In the genomic region with DNA sequence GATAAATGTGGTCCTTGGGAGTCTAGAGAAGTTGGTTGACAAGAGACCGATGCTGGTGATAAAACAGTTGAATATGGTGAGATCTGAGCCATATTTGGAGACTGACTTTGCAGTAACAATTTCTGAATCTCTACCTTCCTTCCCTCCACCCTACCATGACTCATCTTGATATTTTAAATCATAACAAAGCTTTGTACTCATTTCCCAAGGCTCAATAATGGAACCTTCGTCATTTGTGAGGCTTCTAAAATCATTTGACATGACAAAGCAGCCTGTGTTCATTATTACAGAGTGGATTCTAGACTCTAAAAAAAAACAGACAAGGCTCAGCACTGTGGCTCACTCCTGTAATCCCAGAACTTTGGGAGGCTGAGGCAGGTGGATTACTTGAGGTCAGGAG, we compare ENCODE assay signal across 16 cellular contexts. TPM values are rescaled to one million over a fixed set of nuclear protein-coding genes. Genes with fewer than 3 reads are reported as not detected.
A peak's percentile ranks its signal among the peaks of the same experiment; 100 is the strongest.
DNase-seq lines count a peak whose midpoint lies in the region; ATAC-seq and TF ChIP-seq lines count a peak whose summit lies in the region.
"Had no signal": no experiment of that assay in that cellular context is flagged by ENCODE, and none has a peak within 500 bp of the region (broad histone marks: within the 10 kb centered on the region; RNA-seq: fewer than 3 reads in every experiment).

No MANE protein-coding gene starts in this region.

- intact Hi-C loops in activated CD4-positive, alpha-beta T cell treated with anti-CD3 and anti-CD28 coated beads for 36 hours (cut with DNase I, micrococcal nuclease): no loop called here

- H3K4me3 Mint-ChIP-seq in activated CD4-positive, alpha-beta T cell treated with anti-CD3 and anti-CD28 coated beads for 36 hours: no peak overlapping the region
- no peak overlapping the region for H3K4me3 Mint-ChIP-seq in activated T-helper 17 cell treated with anti-CD3 and anti-CD28 coated beads, Interleukin-2, amount 50 U/mL, for 72 hours
- H3K4me3 Mint-ChIP-seq in endothelial cell (ENCODE audit: unreplicated experiment) (no peak overlapping the region), WTC11 (no peak overlapping the region)
- H3K4me3 Mint-ChIP-seq: CD4-positive, alpha-beta memory T cell had no signal

- H3K27me3 Mint-ChIP-seq in activated CD4-positive, alpha-beta T cell treated with anti-CD3 and anti-CD28 coated beads for 36 hours: no peaks in the 10 kb centered on the region
- no peaks in the 10 kb centered on the region for H3K27me3 Mint-ChIP-seq in activated T-helper 17 cell treated with anti-CD3 and anti-CD28 coated beads, Interleukin-2, amount 50 U/mL, for 72 hours
- H3K27me3 Mint-ChIP-seq in endothelial cell (ENCODE audit: unreplicated experiment): peaks cover 4% of the 10 kb centered on the region
- H3K27me3 Mint-ChIP-seq in WTC11 (ENCODE audit: low read depth): peaks cover 2% of the 10 kb centered on the region

- no peaks in the 10 kb centered on the region for H3K36me3 Mint-ChIP-seq in activated CD4-positive, alpha-beta T cell treated with anti-CD3 and anti-CD28 coated beads for 36 hours (ENCODE audit: low read depth)
- H3K36me3 Mint-ChIP-seq in activated T-helper 17 cell treated with anti-CD3 and anti-CD28 coated beads, Interleukin-2, amount 50 U/mL, for 72 hours (ENCODE audit: low read depth): no peaks in the 10 kb centered on the region
- H3K36me3 Mint-ChIP-seq in endothelial cell (ENCODE audit: low read depth, unreplicated experiment) (no peaks in the 10 kb centered on the region), WTC11 (no peaks in the 10 kb centered on the region)
- H3K36me3 Mint-ChIP-seq: CD4-positive, alpha-beta memory T cell had no signal

- TF ChIP-seq CTCF in endothelial cell (IDR thresholded peaks at IDR 0.05; ENCODE audit: unreplicated experiment) (no peak), WTC11 (IDR thresholded peaks at IDR 0.05) (no peak)

- DNase-seq in activated CD4-positive, alpha-beta T cell treated with anti-CD3 and anti-CD28 coated beads for 36 hours: no peak
- DNase-seq in activated CD4-positive, alpha-beta T cell treated with anti-CD3 and anti-CD28 coated beads for 1 hour: no peak
- DNase-seq in foreskin melanocyte: peak; percentile 87
- no peak for DNase-seq in endothelial cell (ENCODE audit: low spot score)
- no peak for DNase-seq in WTC11 (ENCODE audit: low spot score)
- DNase-seq in NCI-H1417 treated with DMSO at 0.1 percent for 48 hours (lab: John Stamatoyannopoulos, UW): no peak
- DNase-seq in AML-193 (lab: John Stamatoyannopoulos, UW): no peak
- DNase-seq: CD4-positive, alpha-beta memory T cell; DMS79; GF-D8; NCI-H1436; NCI-H2029; NCI-H2171 treated with DMSO at 0.1 percent for 48 hours; NCI-H524 had no signal

- peak; percentile 39 for ATAC-seq in activated CD4-positive, alpha-beta T cell treated with anti-CD3 and anti-CD28 coated beads for 36 hours
- ATAC-seq in activated T-helper 17 cell treated with anti-CD3 and anti-CD28 coated beads, Interleukin-2, amount 50 U/mL, for 72 hours (replicated peaks): peak; percentile 79
- ATAC-seq in WTC11: no peak

- no peak overlapping the region for H3K27ac Mint-ChIP-seq in activated CD4-positive, alpha-beta T cell treated with anti-CD3 and anti-CD28 coated beads for 36 hours
- H3K27ac Mint-ChIP-seq in activated T-helper 17 cell treated with anti-CD3 and anti-CD28 coated beads, Interleukin-2, amount 50 U/mL, for 72 hours: peak overlapping the region; percentile 48
- H3K27ac Mint-ChIP-seq in endothelial cell (ENCODE audit: unreplicated experiment) (no peak overlapping the region), WTC11 (no peak overlapping the region)
- H3K27ac Mint-ChIP-seq: CD4-positive, alpha-beta memory T cell had no signal

- no peaks in the 10 kb centered on the region for H3K9me3 Mint-ChIP-seq in activated CD4-positive, alpha-beta T cell treated with anti-CD3 and anti-CD28 coated beads for 36 hours (ENCODE audit: low read depth)
- H3K9me3 Mint-ChIP-seq in activated T-helper 17 cell treated with anti-CD3 and anti-CD28 coated beads, Interleukin-2, amount 50 U/mL, for 72 hours: no peaks in the 10 kb centered on the region
- H3K9me3 Mint-ChIP-seq in endothelial cell (ENCODE audit: unreplicated experiment): no peaks in the 10 kb centered on the region
- H3K9me3 Mint-ChIP-seq in WTC11: peaks cover 23% of the 10 kb centered on the region

- POLR2A ChIA-PET in activated CD4-positive, alpha-beta T cell treated with anti-CD3 and anti-CD28 coated beads for 36 hours (lab: Charles Lee): no interaction called here
- POLR2A ChIA-PET in WTC11 (lab: Charles Lee): no interaction called here

- CTCF ChIA-PET in activated CD4-positive, alpha-beta T cell treated with anti-CD3 and anti-CD28 coated beads for 36 hours (lab: Charles Lee): no interaction called here
- CTCF ChIA-PET in WTC11 (lab: Charles Lee): no interaction called here

- H3K4me1 Mint-ChIP-seq in activated CD4-positive, alpha-beta T cell treated with anti-CD3 and anti-CD28 coated beads for 36 hours: no peaks in the 10 kb centered on the region
- no peaks in the 10 kb centered on the region for H3K4me1 Mint-ChIP-seq in activated T-helper 17 cell treated with anti-CD3 and anti-CD28 coated beads, Interleukin-2, amount 50 U/mL, for 72 hours
- H3K4me1 Mint-ChIP-seq in endothelial cell (ENCODE audit: unreplicated experiment) (peaks cover 5% of the 10 kb centered on the region), WTC11 (peaks cover 10% of the 10 kb centered on the region)
- H3K4me1 Mint-ChIP-seq: CD4-positive, alpha-beta memory T cell had no signal

TF ChIP-seq in WTC11, 78 proteins besides CTCF, POLR2A, EP300 and RAD21 (continues in another document):
- TF ChIP-seq, protein P1, sequence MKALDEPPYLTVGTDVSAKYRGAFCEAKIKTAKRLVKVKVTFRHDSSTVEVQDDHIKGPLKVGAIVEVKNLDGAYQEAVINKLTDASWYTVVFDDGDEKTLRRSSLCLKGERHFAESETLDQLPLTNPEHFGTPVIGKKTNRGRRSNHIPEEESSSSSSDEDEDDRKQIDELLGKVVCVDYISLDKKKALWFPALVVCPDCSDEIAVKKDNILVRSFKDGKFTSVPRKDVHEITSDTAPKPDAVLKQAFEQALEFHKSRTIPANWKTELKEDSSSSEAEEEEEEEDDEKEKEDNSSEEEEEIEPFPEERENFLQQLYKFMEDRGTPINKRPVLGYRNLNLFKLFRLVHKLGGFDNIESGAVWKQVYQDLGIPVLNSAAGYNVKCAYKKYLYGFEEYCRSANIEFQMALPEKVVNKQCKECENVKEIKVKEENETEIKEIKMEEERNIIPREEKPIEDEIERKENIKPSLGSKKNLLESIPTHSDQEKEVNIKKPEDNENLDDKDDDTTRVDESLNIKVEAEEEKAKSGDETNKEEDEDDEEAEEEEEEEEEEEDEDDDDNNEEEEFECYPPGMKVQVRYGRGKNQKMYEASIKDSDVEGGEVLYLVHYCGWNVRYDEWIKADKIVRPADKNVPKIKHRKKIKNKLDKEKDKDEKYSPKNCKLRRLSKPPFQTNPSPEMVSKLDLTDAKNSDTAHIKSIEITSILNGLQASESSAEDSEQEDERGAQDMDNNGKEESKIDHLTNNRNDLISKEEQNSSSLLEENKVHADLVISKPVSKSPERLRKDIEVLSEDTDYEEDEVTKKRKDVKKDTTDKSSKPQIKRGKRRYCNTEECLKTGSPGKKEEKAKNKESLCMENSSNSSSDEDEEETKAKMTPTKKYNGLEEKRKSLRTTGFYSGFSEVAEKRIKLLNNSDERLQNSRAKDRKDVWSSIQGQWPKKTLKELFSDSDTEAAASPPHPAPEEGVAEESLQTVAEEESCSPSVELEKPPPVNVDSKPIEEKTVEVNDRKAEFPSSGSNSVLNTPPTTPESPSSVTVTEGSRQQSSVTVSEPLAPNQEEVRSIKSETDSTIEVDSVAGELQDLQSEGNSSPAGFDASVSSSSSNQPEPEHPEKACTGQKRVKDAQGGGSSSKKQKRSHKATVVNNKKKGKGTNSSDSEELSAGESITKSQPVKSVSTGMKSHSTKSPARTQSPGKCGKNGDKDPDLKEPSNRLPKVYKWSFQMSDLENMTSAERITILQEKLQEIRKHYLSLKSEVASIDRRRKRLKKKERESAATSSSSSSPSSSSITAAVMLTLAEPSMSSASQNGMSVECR (CRISPR knock-in tag; IDR thresholded peaks at IDR 0.05; ENCODE audit: borderline replicate concordance): no peak
- TF ChIP-seq, protein P2, sequence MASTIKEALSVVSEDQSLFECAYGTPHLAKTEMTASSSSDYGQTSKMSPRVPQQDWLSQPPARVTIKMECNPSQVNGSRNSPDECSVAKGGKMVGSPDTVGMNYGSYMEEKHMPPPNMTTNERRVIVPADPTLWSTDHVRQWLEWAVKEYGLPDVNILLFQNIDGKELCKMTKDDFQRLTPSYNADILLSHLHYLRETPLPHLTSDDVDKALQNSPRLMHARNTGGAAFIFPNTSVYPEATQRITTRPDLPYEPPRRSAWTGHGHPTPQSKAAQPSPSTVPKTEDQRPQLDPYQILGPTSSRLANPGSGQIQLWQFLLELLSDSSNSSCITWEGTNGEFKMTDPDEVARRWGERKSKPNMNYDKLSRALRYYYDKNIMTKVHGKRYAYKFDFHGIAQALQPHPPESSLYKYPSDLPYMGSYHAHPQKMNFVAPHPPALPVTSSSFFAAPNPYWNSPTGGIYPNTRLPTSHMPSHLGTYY (CRISPR knock-in tag; IDR thresholded peaks at IDR 0.05): no peak
- no peak for TF ChIP-seq ZNF423 (CRISPR knock-in tag; IDR thresholded peaks at IDR 0.05)
- TF ChIP-seq JUN (CRISPR knock-in tag; IDR thresholded peaks at IDR 0.05): no peak
- TF ChIP-seq, protein P3, sequence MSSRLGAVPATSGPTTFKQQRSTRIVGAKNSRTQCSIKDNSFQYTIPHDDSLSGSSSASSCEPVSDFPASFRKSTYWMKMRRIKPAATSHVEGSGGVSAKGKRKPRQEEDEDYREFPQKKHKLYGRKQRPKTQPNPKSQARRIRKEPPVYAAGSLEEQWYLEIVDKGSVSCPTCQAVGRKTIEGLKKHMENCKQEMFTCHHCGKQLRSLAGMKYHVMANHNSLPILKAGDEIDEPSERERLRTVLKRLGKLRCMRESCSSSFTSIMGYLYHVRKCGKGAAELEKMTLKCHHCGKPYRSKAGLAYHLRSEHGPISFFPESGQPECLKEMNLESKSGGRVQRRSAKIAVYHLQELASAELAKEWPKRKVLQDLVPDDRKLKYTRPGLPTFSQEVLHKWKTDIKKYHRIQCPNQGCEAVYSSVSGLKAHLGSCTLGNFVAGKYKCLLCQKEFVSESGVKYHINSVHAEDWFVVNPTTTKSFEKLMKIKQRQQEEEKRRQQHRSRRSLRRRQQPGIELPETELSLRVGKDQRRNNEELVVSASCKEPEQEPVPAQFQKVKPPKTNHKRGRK (CRISPR knock-in tag; IDR thresholded peaks at IDR 0.05; ENCODE audit: borderline replicate concordance): no peak

RNA-seq across cellular contexts. Expression of a gene that starts 38.5 kb away (rescaled TPM):
- 10 to 100 TPM; 39.3 to 41.9 TPM for total RNA-seq in activated CD4-positive, alpha-beta T cell treated with anti-CD3 and anti-CD28 coated beads for 36 hours
- total RNA-seq in activated T-helper 17 cell treated with anti-CD3 and anti-CD28 coated beads, Interleukin-2, amount 50 U/mL, for 72 hours: 10 to 100 TPM; 26.1 to 55.9 TPM
- total RNA-seq in endothelial cell (ENCODE audit: unreplicated experiment) (15.0 TPM), WTC11 (2021) (22.0 to 22.9 TPM (median 22.1 TPM) in 3 replicates)

RNA-seq across cellular contexts. Expression of a gene that starts 54.0 kb away (rescaled TPM):
- not detected for total RNA-seq in activated CD4-positive, alpha-beta T cell treated with anti-CD3 and anti-CD28 coated beads for 36 hours
- not detected for total RNA-seq in activated T-helper 17 cell treated with anti-CD3 and anti-CD28 coated beads, Interleukin-2, amount 50 U/mL, for 72 hours
- total RNA-seq in endothelial cell (ENCODE audit: unreplicated experiment) (not detected), WTC11 (2021) (not detected in 3 replicates)
- total RNA-seq: CD4-positive, alpha-beta memory T cell; SJSA1 had no signal
